In the genomic region with DNA sequence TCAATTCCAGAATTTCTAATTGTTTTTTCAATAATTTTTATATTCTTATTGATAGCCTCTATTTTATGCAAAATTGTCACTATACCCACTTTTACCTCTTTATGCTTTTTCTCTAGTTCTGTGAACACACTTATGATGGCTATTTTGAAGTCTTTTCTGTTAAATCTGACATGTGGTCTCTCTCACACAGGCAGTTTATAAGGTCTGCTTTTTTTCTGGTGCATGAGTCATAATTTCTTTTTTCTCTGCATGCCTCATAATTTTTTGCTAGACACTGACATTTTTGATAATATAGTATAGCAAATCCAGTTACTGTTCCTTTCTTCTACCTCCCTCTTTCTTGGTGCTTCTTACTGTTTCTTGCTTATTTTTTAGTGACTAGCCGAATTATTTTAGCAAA, we compare ENCODE assay signal across 20 cellular contexts. TPM values are rescaled to one million over a fixed set of nuclear protein-coding genes. Genes with fewer than 3 reads are reported as not detected.
DNase-seq lines count a peak whose midpoint lies in the region; ATAC-seq and TF ChIP-seq lines count a peak whose summit lies in the region.
"Had no signal": no experiment of that assay in that cellular context is flagged by ENCODE, and none has a peak within 500 bp of the region (broad histone marks: within the 10 kb centered on the region; RNA-seq: fewer than 3 reads in every experiment).

No MANE protein-coding gene starts in this region.

- CTCF ChIA-PET in Calu3 (lab: Charles Lee), result no interaction called here

- BruUV-seq in Calu3 (replicated peaks; lab: Mats Ljungman, UMichigan), result no TSS peak

- DNase-seq in Calu3, result no peak
- DNase-seq in activated naive CD8-positive, alpha-beta T cell treated with anti-CD3 and anti-CD28 coated beads for 36 hours, result no peak
- peak; percentile 12 for DNase-seq in fibroblast of the aortic adventitia (ENCODE audit: low read depth)
- DNase-seq in KG1 (lab: John Stamatoyannopoulos, UW), result no peak
- DNase-seq in retina, result no peak
- DNase-seq: activated naive CD4-positive, alpha-beta T cell treated with Interleukin-2 at 50 U/mL for 16 hours; CD8-positive, alpha-beta T cell; DMS53; effector CD4-positive, alpha-beta T cell; Karpas-422; left ventricle myocardium inferior; NCI-H1417; NCI-H524 treated with DMSO at 0.1 percent for 48 hours; nephron progenitor cell; thyroid gland had no signal

- H3K4me3 ChIP-seq in fibroblast of the aortic adventitia (ENCODE audit: low read depth, low read length), result no peak overlapping the region
- H3K4me3 ChIP-seq: ascending aorta, left ventricle myocardium inferior, thyroid gland had no signal

- peak; percentile 43 for ATAC-seq in HG03571 (IDR thresholded peaks at IDR 0.05; ENCODE audit: unreplicated experiment)
- no peak for ATAC-seq in HG03097 (IDR thresholded peaks at IDR 0.05; ENCODE audit: low FRiP score, unreplicated experiment)
- ATAC-seq: CD8-positive, alpha-beta T cell; stimulated activated effector memory CD8-positive, alpha-beta T cell treated with anti-CD3 and anti-CD28 coated beads, Interleukin-12 subunit alpha, Interleukin-12 subunit beta, amount 100 ng/mL, for 72 hours had no signal

- intact Hi-C loops in Calu3 (cut with micrococcal nuclease; ENCODE audit: unreplicated experiment), result no loop called here

- H3K9me3 Mint-ChIP-seq in Calu3 (ENCODE audit: low read depth, unreplicated experiment), result no peaks in the 10 kb centered on the region
- H3K9me3 Mint-ChIP-seq in activated naive CD8-positive, alpha-beta T cell treated with anti-CD3 and anti-CD28 coated beads for 36 hours, result peaks cover 16% of the 10 kb centered on the region

- no peak overlapping the region for H3K4me3 Mint-ChIP-seq in Calu3 (ENCODE audit: low read depth, unreplicated experiment)
- peak overlapping the region; percentile 32 for H3K4me3 Mint-ChIP-seq in activated naive CD8-positive, alpha-beta T cell treated with anti-CD3 and anti-CD28 coated beads for 36 hours
- H3K4me3 Mint-ChIP-seq: CD8-positive, alpha-beta T cell; mesothelial cell of epicardium; nephron progenitor cell; stimulated activated effector memory CD8-positive, alpha-beta T cell treated with anti-CD3 and anti-CD28 coated beads, Interleukin-12 subunit alpha, Interleukin-12 subunit beta, amount 100 ng/mL, for 72 hours had no signal

- H3K36me3 Mint-ChIP-seq in Calu3 (ENCODE audit: insufficient read depth, unreplicated experiment), result no peaks in the 10 kb centered on the region
- H3K36me3 Mint-ChIP-seq in activated naive CD8-positive, alpha-beta T cell treated with anti-CD3 and anti-CD28 coated beads for 36 hours, result peaks cover 52% of the 10 kb centered on the region
- H3K36me3 Mint-ChIP-seq: stimulated activated effector memory CD8-positive, alpha-beta T cell treated with anti-CD3 and anti-CD28 coated beads, Interleukin-12 subunit alpha, Interleukin-12 subunit beta, amount 100 ng/mL, for 72 hours had no signal

- H3K27me3 Mint-ChIP-seq in Calu3 (ENCODE audit: unreplicated experiment), result no peaks in the 10 kb centered on the region
- H3K27me3 Mint-ChIP-seq in activated naive CD8-positive, alpha-beta T cell treated with anti-CD3 and anti-CD28 coated beads for 36 hours, result no peaks in the 10 kb centered on the region

- H3K4me1 Mint-ChIP-seq in Calu3 (ENCODE audit: low read depth, unreplicated experiment), result no peaks in the 10 kb centered on the region
- H3K4me1 Mint-ChIP-seq in activated naive CD8-positive, alpha-beta T cell treated with anti-CD3 and anti-CD28 coated beads for 36 hours, result peaks cover 21% of the 10 kb centered on the region
- H3K4me1 Mint-ChIP-seq: mesothelial cell of epicardium, nephron progenitor cell had no signal

- TF ChIP-seq CTCF in Calu3 (IDR thresholded peaks at IDR 0.05; ENCODE audit: unreplicated experiment), result no peak
- no peak for TF ChIP-seq CTCF in fibroblast of the aortic adventitia (IDR thresholded peaks at IDR 0.05; ENCODE audit: insufficient read depth, low read length)

- H3K27ac Mint-ChIP-seq in Calu3 (ENCODE audit: unreplicated experiment), result peak overlapping the region; percentile 3
- peak overlapping the region; percentile 70 for H3K27ac Mint-ChIP-seq in activated naive CD8-positive, alpha-beta T cell treated with anti-CD3 and anti-CD28 coated beads for 36 hours
- H3K27ac Mint-ChIP-seq: CD8-positive, alpha-beta T cell; mesothelial cell of epicardium; nephron progenitor cell; stimulated activated effector memory CD8-positive, alpha-beta T cell treated with anti-CD3 and anti-CD28 coated beads, Interleukin-12 subunit alpha, Interleukin-12 subunit beta, amount 100 ng/mL, for 72 hours had no signal

RNA-seq across cellular contexts. Expression of a gene that starts 36.0 kb away (rescaled TPM):
- total RNA-seq in Calu3 (2022), result 23.6 and 29.7 TPM in 2 replicates
- 10 to 100 TPM; 43.2 to 44.6 TPM for total RNA-seq in activated naive CD8-positive, alpha-beta T cell treated with anti-CD3 and anti-CD28 coated beads for 36 hours
- 24.8 and 45.8 TPM in 2 replicates for total RNA-seq in fibroblast of the aortic adventitia (ENCODE audit: low replicate concordance)
